Comparison of ENCODE assay signal across 8 cellular contexts in genomic region chr17:28747046-28747691, GRCh38. TPM values are rescaled to one million over a fixed set of nuclear protein-coding genes. Genes with fewer than 3 reads are reported as not detected.
DNase-seq lines count a peak whose midpoint lies in the region; ATAC-seq, FAIRE-seq and TF ChIP-seq lines count a peak whose summit lies in the region.

No MANE protein-coding gene starts in this region.

- H3K4me1 Mint-ChIP-seq in Calu3 (ENCODE audit: low read depth, unreplicated experiment) (peaks cover 43% of the 10 kb centered on the region), endothelial cell (ENCODE audit: unreplicated experiment) (peaks cover 35% of the 10 kb centered on the region)

- no peaks in the 10 kb centered on the region for H3K27me3 Mint-ChIP-seq in Calu3 (ENCODE audit: unreplicated experiment)
- peaks cover 12% of the 10 kb centered on the region for H3K27me3 Mint-ChIP-seq in endothelial cell (ENCODE audit: unreplicated experiment)

- CTCF ChIA-PET in Calu3 (lab: Charles Lee), result interaction anchor here (0.6 to 9.1 kb wide), 8 partner anchors 12 to 370 kb away, joined by 3 to 228 read pairs (median 4); partner anchors contain the start of genes NEK8, PHF12 and TLCD1

- peak overlapping the region; percentile 81 for H3K4me3 Mint-ChIP-seq in Calu3 (ENCODE audit: low read depth, unreplicated experiment)
- no peak overlapping the region for H3K4me3 Mint-ChIP-seq in endothelial cell (ENCODE audit: unreplicated experiment)

- FAIRE-seq in D721Med (lab: Jason Lieb, UNC), result no peak

- TF ChIP-seq CTCF in Calu3 (IDR thresholded peaks at IDR 0.05; ENCODE audit: unreplicated experiment) (no peak), endothelial cell (IDR thresholded peaks at IDR 0.05; ENCODE audit: unreplicated experiment) (no peak), D721Med (IDR thresholded peaks at IDR 0.05; ENCODE audit: insufficient read depth, missing control alignments) (no peak)

- DNase-seq in Calu3, result peak; percentile 85
- DNase-seq in NCI-H524 (lab: John Stamatoyannopoulos, UW), result peak; percentile 60 to 66
- no peak for DNase-seq in endothelial cell (ENCODE audit: low spot score)
- DNase-seq in occipital lobe (lab: John Stamatoyannopoulos, UW), result peak; percentile 23
- DNase-seq in sciatic nerve (ENCODE audit: low spot score), result no peak
- DNase-seq in D721Med (ENCODE audit: insufficient read length, low spot score), result no peak
- DNase-seq in HUDEP-2 (lab: John Stamatoyannopoulos, UW; ENCODE audit: unreplicated experiment in 76 of 76), result no peak
- DNase-seq in stimulated activated CD4-positive, alpha-beta T cell treated with anti-CD3 and anti-CD28 coated beads, Interleukin-4, amount 100 ng/mL, for 1 hour, result no peak

- intact Hi-C loops in Calu3 (cut with micrococcal nuclease; ENCODE audit: unreplicated experiment), result no loop called here
- intact Hi-C loops in sciatic nerve (cut with DNase I), result no loop called here

- no TSS peak for BruUV-seq in Calu3 (replicated peaks; lab: Mats Ljungman, UMichigan)

- peak overlapping the region; percentile 91 for H3K27ac Mint-ChIP-seq in Calu3 (ENCODE audit: unreplicated experiment)
- peak overlapping the region; percentile 52 for H3K27ac Mint-ChIP-seq in endothelial cell (ENCODE audit: unreplicated experiment)

- ATAC-seq in sciatic nerve, result no peak

- H3K9me3 Mint-ChIP-seq in Calu3 (ENCODE audit: low read depth, unreplicated experiment) (no peaks in the 10 kb centered on the region), endothelial cell (ENCODE audit: unreplicated experiment) (no peaks in the 10 kb centered on the region)

- peaks cover 98% of the 10 kb centered on the region for H3K36me3 Mint-ChIP-seq in Calu3 (ENCODE audit: insufficient read depth, unreplicated experiment)
- peaks cover 8% of the 10 kb centered on the region for H3K36me3 Mint-ChIP-seq in endothelial cell (ENCODE audit: low read depth, unreplicated experiment)

RNA-seq across cellular contexts. Expression of gene TRAF4, which starts 3.4 kb away (rescaled TPM):
- total RNA-seq in Calu3 (2022), result 201 and 202 TPM in 2 replicates
- total RNA-seq in endothelial cell (ENCODE audit: unreplicated experiment), result 166 TPM
- total RNA-seq in occipital lobe, result 35.6 TPM
- total RNA-seq in sciatic nerve, result 39.2 TPM

RNA-seq across cellular contexts. Expression of gene NEK8, which starts 18.6 kb away (rescaled TPM):
- total RNA-seq in Calu3 (2022), result 10.8 and 11.4 TPM in 2 replicates
- 6.7 TPM for total RNA-seq in endothelial cell (ENCODE audit: unreplicated experiment)
- 0.62 TPM for total RNA-seq in occipital lobe
- total RNA-seq in sciatic nerve, result 3.4 TPM

RNA-seq across cellular contexts. Expression of gene TLCD1, which starts 21.1 kb away (rescaled TPM):
- total RNA-seq in Calu3 (2022) (44.9 and 49.3 TPM in 2 replicates), endothelial cell (ENCODE audit: unreplicated experiment) (2.4 TPM), occipital lobe (not detected), sciatic nerve (3.1 TPM)

RNA-seq across cellular contexts. Expression of gene RPL23A, which starts 27.4 kb away (rescaled TPM):
- total RNA-seq in Calu3 (2022) (1,148 and 1,217 TPM in 2 replicates), endothelial cell (ENCODE audit: unreplicated experiment) (1,525 TPM), occipital lobe (414 TPM), sciatic nerve (1,089 TPM)

RNA-seq across cellular contexts. Expression of gene RAB34, which starts 29.5 kb away (rescaled TPM):
- total RNA-seq in Calu3 (2022), result 34.5 and 35.3 TPM in 2 replicates
- 72.0 TPM for total RNA-seq in endothelial cell (ENCODE audit: unreplicated experiment)
- 10.6 TPM for total RNA-seq in occipital lobe
- 81.3 TPM for total RNA-seq in sciatic nerve

Comparison
In these comparisons a context has a peak if more than half of its experiments do, and no peak if none do; other contexts are left out.
1. DNase-seq: peak in Calu3 (single experiment), NCI-H524 (2 of 2) and occipital lobe (single experiment); none in endothelial cell (single experiment), sciatic nerve (single experiment), D721Med (single experiment), HUDEP-2 (0 of 76) and stimulated activated CD4-positive, alpha-beta T cell treated with anti-CD3 and anti-CD28 coated beads, Interleukin-4, amount 100 ng/mL, for 1 hour (single experiment).
2. RNA of gene TLCD1, which starts 21.1 kb away (total RNA-seq): 44.9 to 49.3 TPM in Calu3; 3.1 TPM in sciatic nerve (single experiment), 2.4 TPM in endothelial cell (single experiment) and not detected in occipital lobe (single experiment); every median in the first group is over 10 times any median in the second.